In genomic region chr5:101977729-101978345, GRCh38 we compare ENCODE assay signal across 7 cellular contexts.
DNase-seq lines count a peak whose midpoint lies in the region; ATAC-seq, FAIRE-seq and TF ChIP-seq lines count a peak whose summit lies in the region.

No MANE protein-coding gene starts in this region.

- no peaks in the 10 kb centered on the region for H3K9me3 ChIP-seq in OCI-LY3 (ENCODE audit: insufficient read depth, low read length)
- H3K9me3 ChIP-seq in endothelial cell of umbilical vein (replicated peaks; ENCODE audit: control insufficient read depth, insufficient read depth, low read length) = no peaks in the 10 kb centered on the region
- no peaks in the 10 kb centered on the region for H3K9me3 ChIP-seq in parathyroid adenoma (ENCODE audit: control insufficient read depth, low read length)

- TF ChIP-seq POLR2A in endothelial cell of umbilical vein (IDR thresholded peaks at IDR 0.05; ENCODE audit: low read depth, low read length) = no peak

- H3K9me1 ChIP-seq in endothelial cell of umbilical vein (replicated peaks; ENCODE audit: control insufficient read depth, extremely low read depth, insufficient read depth, low read length) = no peaks in the 10 kb centered on the region

- H3K4me2 ChIP-seq in OCI-LY3 (ENCODE audit: low read length) = no peak overlapping the region
- H3K4me2 ChIP-seq in endothelial cell of umbilical vein (ENCODE audit: insufficient read depth, low read length) = no peak overlapping the region
- no peak overlapping the region for H3K4me2 ChIP-seq in parathyroid adenoma (ENCODE audit: low read length)

- CTCF ChIA-PET in endothelial cell of umbilical vein (lab: Charles Lee) = interaction anchor here (0.6 to 1.5 kb wide), 3 partner anchors 28 to 91 kb away, joined by 3 to 5 read pairs (median 3); no protein-coding TSS in a partner anchor

- H3K4me3 ChIP-seq in GM12865 (ENCODE audit: low read depth, low read length) (no peak overlapping the region), OCI-LY3 (ENCODE audit: low read length) (no peak overlapping the region), endothelial cell of umbilical vein (replicated peaks in 1 of 3; ENCODE audit: insufficient read depth in 1 of 3, low read depth in 1 of 3, low read length in 3 of 3) (no peak overlapping the region), parathyroid adenoma (ENCODE audit: low read depth, low read length) (no peak overlapping the region)

- H3K4me1 ChIP-seq in OCI-LY3 (ENCODE audit: low read length) = no peaks in the 10 kb centered on the region
- no peaks in the 10 kb centered on the region for H3K4me1 ChIP-seq in endothelial cell of umbilical vein (ENCODE audit: control insufficient read depth, extremely low read depth, insufficient read depth, low read length)
- no peaks in the 10 kb centered on the region for H3K4me1 ChIP-seq in parathyroid adenoma

- TF ChIP-seq CTCF in GM12865 (IDR thresholded peaks at IDR 0.05; ENCODE audit: insufficient read depth, low read depth, low read length, missing control alignments) (peak; percentile 61), OCI-LY3 (IDR thresholded peaks at IDR 0.05; ENCODE audit: low read depth, low read length) (peak; percentile 66), endothelial cell of umbilical vein (IDR thresholded peaks at IDR 0.05; ENCODE audit: extremely low read depth in 1 of 2, insufficient read depth in 1 of 2, low read depth in 1 of 2, low read length in 2 of 2) (peak; percentile 36 to 48), parathyroid adenoma (IDR thresholded peaks at IDR 0.05) (peak; percentile 18)

- H3K36me3 ChIP-seq in OCI-LY3 (replicated peaks; ENCODE audit: low read depth, low read length) (no peaks in the 10 kb centered on the region), endothelial cell of umbilical vein (ENCODE audit: control insufficient read depth in 2 of 2, extremely low read depth in 1 of 2, insufficient read depth in 2 of 2, low read length in 2 of 2) (no peaks in the 10 kb centered on the region), parathyroid adenoma (ENCODE audit: control insufficient read depth, insufficient read depth, low read length) (no peaks in the 10 kb centered on the region)

- DNase-seq in GM12865 (ENCODE audit: low read depth) = peak; percentile 55
- peak; percentile 16 for DNase-seq in HuH-7.5 (ENCODE audit: low spot score)
- DNase-seq in endothelial cell of umbilical vein (ENCODE audit: low read depth, low spot score) = peak; percentile 43

- POLR2A ChIA-PET in endothelial cell of umbilical vein (lab: Charles Lee) = no interaction called here

- intact Hi-C loops in endothelial cell of umbilical vein (cut with micrococcal nuclease) = loop anchor here (1.0 kb wide), 1 partner anchor 36 kb away; no protein-coding TSS in a partner anchor

- H3K9ac ChIP-seq in OCI-LY3 (ENCODE audit: low read length) (no peak overlapping the region), endothelial cell of umbilical vein (replicated peaks; ENCODE audit: extremely low read depth, insufficient read depth, low read length) (no peak overlapping the region), parathyroid adenoma (no peak overlapping the region)

- H4K20me1 ChIP-seq in OCI-LY3 (ENCODE audit: insufficient read depth, low read length) = no peaks in the 10 kb centered on the region
- H4K20me1 ChIP-seq in endothelial cell of umbilical vein (replicated peaks; ENCODE audit: control insufficient read depth, extremely low read depth, insufficient read depth, low read length) = no peaks in the 10 kb centered on the region

- no peak overlapping the region for H2AFZ ChIP-seq in OCI-LY3 (ENCODE audit: low read depth, low read length)
- H2AFZ ChIP-seq in endothelial cell of umbilical vein (ENCODE audit: low read depth, low read length) = no peak overlapping the region
- H2AFZ ChIP-seq in parathyroid adenoma = no peak overlapping the region

- H3K27ac ChIP-seq in OCI-LY3 (ENCODE audit: low read length) (no peak overlapping the region), endothelial cell of umbilical vein (ENCODE audit: insufficient read depth, low read depth, low read length) (no peak overlapping the region), parathyroid adenoma (no peak overlapping the region)

- FAIRE-seq in endothelial cell of umbilical vein (lab: Jason Lieb, UNC) = peak; percentile 88

- no peaks in the 10 kb centered on the region for H3K79me2 ChIP-seq in OCI-LY3 (ENCODE audit: low read length)
- no peaks in the 10 kb centered on the region for H3K79me2 ChIP-seq in endothelial cell of umbilical vein (ENCODE audit: control insufficient read depth, insufficient read depth, low read length)
- no peaks in the 10 kb centered on the region for H3K79me2 ChIP-seq in parathyroid adenoma

- ATAC-seq in GM21723 (IDR thresholded peaks at IDR 0.05; ENCODE audit: unreplicated experiment) = peak; percentile 95
- ATAC-seq in HG03571 (IDR thresholded peaks at IDR 0.05; ENCODE audit: unreplicated experiment) = no peak

- H3K27me3 ChIP-seq in OCI-LY3 (ENCODE audit: low read depth, low read length) = no peaks in the 10 kb centered on the region
- no peaks in the 10 kb centered on the region for H3K27me3 ChIP-seq in endothelial cell of umbilical vein (ENCODE audit: control insufficient read depth in 2 of 2, insufficient read depth in 2 of 2, low read length in 2 of 2)
- no peaks in the 10 kb centered on the region for H3K27me3 ChIP-seq in parathyroid adenoma (ENCODE audit: control insufficient read depth, insufficient read depth, low read length)

- no TSS peak for BruUV-seq in endothelial cell of umbilical vein (replicated peaks; lab: Mats Ljungman, UMichigan)

- dilution Hi-C loops in endothelial cell of umbilical vein (cut with MboI; ENCODE audit: extremely low pct_ligation_motif_present, low sequenced_read_pairs) = no loop called here

TF ChIP-seq in endothelial cell of umbilical vein, 7 proteins besides CTCF, POLR2A, EP300 and RAD21:
- TF ChIP-seq FOS (IDR thresholded peaks at IDR 0.05; ENCODE audit: borderline replicate concordance, insufficient read depth, low read length) = no peak
- no peak for TF ChIP-seq MAX (IDR thresholded peaks at IDR 0.05; ENCODE audit: insufficient read depth, insufficient read length)
- TF ChIP-seq POLR2AphosphoS5 (IDR thresholded peaks at IDR 0.05; ENCODE audit: insufficient read depth, low read depth, low read length) = no peak
- TF ChIP-seq EZH2 (IDR thresholded peaks at IDR 0.05; ENCODE audit: borderline replicate concordance, low read depth, low read length, severe bottlenecking) = no peak
- no peak for TF ChIP-seq JUN (IDR thresholded peaks at IDR 0.05; ENCODE audit: borderline replicate concordance, insufficient read depth, insufficient read length, low read depth)
- no peak for TF ChIP-seq MYC (IDR thresholded peaks at IDR 0.05; ENCODE audit: low read depth, low read length)
- TF ChIP-seq GATA2 (IDR thresholded peaks at IDR 0.05; ENCODE audit: insufficient read depth, insufficient read length, low read depth, low read length) = no peak
